ENCODE assay signal across 26 cellular contexts in genomic region chr18:31451625-31452024, GRCh38. TPM values are rescaled to one million over a fixed set of nuclear protein-coding genes. Genes with fewer than 3 reads are reported as not detected.
A peak's percentile ranks its signal among the peaks of the same experiment; 100 is the strongest.
DNase-seq lines count a peak whose midpoint lies in the region; ATAC-seq, FAIRE-seq and TF ChIP-seq lines count a peak whose summit lies in the region.
"Had no signal": no experiment of that assay in that cellular context is flagged by ENCODE, and none has a peak within 500 bp of the region (broad histone marks: within the 10 kb centered on the region; RNA-seq: fewer than 3 reads in every experiment).

No MANE protein-coding gene starts in this region.

- H3K4me1 ChIP-seq in HCT116 (ENCODE audit: control insufficient read depth in 1 of 2, insufficient read depth in 2 of 2, low read length in 2 of 2), result peaks cover 12 to 25% of the 10 kb centered on the region in 2 experiments
- peaks cover 41% of the 10 kb centered on the region for H3K4me1 ChIP-seq in mammary epithelial cell (ENCODE audit: insufficient read depth, low read length)
- H3K4me1 ChIP-seq in esophagus squamous epithelium, result peaks cover 0 to 51% (median 0%) of the 10 kb centered on the region in 3 donors
- no peaks in the 10 kb centered on the region for H3K4me1 ChIP-seq in small intestine (ENCODE audit: control insufficient read depth in 2 of 2, insufficient read depth in 1 of 2, low read depth in 1 of 2, low read length in 1 of 2)

- no peaks in the 10 kb centered on the region for H3K9me3 ChIP-seq in HCT116 (ENCODE audit: control insufficient read depth in 1 of 2, insufficient read depth in 1 of 2, low read depth in 1 of 2, low read length in 2 of 2)
- H3K9me3 ChIP-seq in mammary epithelial cell (replicated peaks; ENCODE audit: insufficient read depth, low read length), result no peaks in the 10 kb centered on the region
- no peaks in the 10 kb centered on the region for H3K9me3 ChIP-seq in esophagus squamous epithelium
- no peaks in the 10 kb centered on the region for H3K9me3 ChIP-seq in small intestine (ENCODE audit: control insufficient read depth, low read depth)
- H3K9me3 ChIP-seq in MG63, result no peaks in the 10 kb centered on the region

- CTCF ChIA-PET in HCT116 (lab: Charles Lee), result no interaction called here
- CTCF ChIA-PET in mammary epithelial cell (lab: Charles Lee; ENCODE audit: low non-redundant PET), result no interaction called here

- H3K27ac ChIP-seq in HCT116 (ENCODE audit: low read depth, low read length) (no peak overlapping the region), mammary epithelial cell (ENCODE audit: insufficient read depth, low read depth, low read length) (peak overlapping the region; percentile 99), esophagus squamous epithelium (peak overlapping the region; percentile 75 to 92 (median 90)), small intestine (ENCODE audit: low read depth in 1 of 2, low read length in 1 of 2) (no peak overlapping the region)
- H3K27ac ChIP-seq: HL-60 had no signal

- H3K79me2 ChIP-seq in HCT116 (ENCODE audit: insufficient read depth, low read length) (no peaks in the 10 kb centered on the region), mammary epithelial cell (ENCODE audit: insufficient read depth, low read length) (peaks cover 72% of the 10 kb centered on the region)

- RAD21 ChIA-PET in HCT116 (lab: Charles Lee; ENCODE audit: low non-redundant PET in 1 of 2, low total read pairs in 2 of 2, uncharacterized antibody in 2 of 2, unreplicated experiment in 2 of 2), result no interaction called here

- no peak overlapping the region for H3K4me2 ChIP-seq in HCT116 (ENCODE audit: low read length)
- peak overlapping the region; percentile 77 for H3K4me2 ChIP-seq in mammary epithelial cell (ENCODE audit: insufficient read depth, low read depth, low read length)
- H3K4me2 ChIP-seq: GM23338 had no signal

- H4K20me1 ChIP-seq in HCT116 (ENCODE audit: insufficient read depth) (no peaks in the 10 kb centered on the region), mammary epithelial cell (ENCODE audit: insufficient read depth, low read length) (no peaks in the 10 kb centered on the region)

- H2AFZ ChIP-seq in HCT116 (ENCODE audit: low read depth, low read length, poor library complexity, severe bottlenecking), result peak overlapping the region; percentile 59
- H2AFZ ChIP-seq in mammary epithelial cell (ENCODE audit: low read depth, low read length), result no peak overlapping the region
- H2AFZ ChIP-seq: GM23338 had no signal

- H3K9ac ChIP-seq in HCT116 (ENCODE audit: low read length) (no peak overlapping the region), mammary epithelial cell (ENCODE audit: insufficient read depth, low read length) (peak overlapping the region; percentile 55)

- DNase-seq in HCT116 (ENCODE audit: low read depth, low spot score) (no peak), mammary epithelial cell (peak; percentile 83), esophagus squamous epithelium (lab: John Stamatoyannopoulos, UW) (no peak), small intestine (peak; percentile 62), NCI-H2081 treated with DMSO at 0.1 percent for 48 hours (lab: John Stamatoyannopoulos, UW) (no peak), HK-2 (ENCODE audit: unreplicated experiment) (no peak), NCI-H146 (lab: John Stamatoyannopoulos, UW) (no peak), MG63 (no peak)
- DNase-seq: 8988T, ACHN, H9, HFFc6, NCI-H1105 treated with DMSO at 0.1 percent for 48 hours, NCI-H2029, NCI-H2227 treated with DMSO at 0.1 percent for 48 hours, NCI-H526 treated with DMSO at 0.1 percent for 48 hours, RPMI8226, SHP77 had no signal

- BruUV-seq in HCT116 (replicated peaks; lab: Mats Ljungman, UMichigan) (no TSS peak), mammary epithelial cell (replicated peaks; lab: Mats Ljungman, UMichigan) (no TSS peak)

- H3K36me3 ChIP-seq in HCT116 (ENCODE audit: control insufficient read depth in 1 of 2, insufficient read depth in 2 of 2, low read length in 2 of 2), result no peaks in the 10 kb centered on the region
- H3K36me3 ChIP-seq in mammary epithelial cell (ENCODE audit: insufficient read depth, low read length), result peaks cover 1% of the 10 kb centered on the region
- peaks cover 0 to 5% (median 0%) of the 10 kb centered on the region in 3 donors for H3K36me3 ChIP-seq in esophagus squamous epithelium
- no peaks in the 10 kb centered on the region for H3K36me3 ChIP-seq in small intestine (ENCODE audit: control insufficient read depth in 2 of 2, insufficient read depth in 2 of 2, low read length in 2 of 2)
- no peaks in the 10 kb centered on the region for H3K36me3 ChIP-seq in MG63

- in situ Hi-C loops in mammary epithelial cell (cut with MboI; ENCODE audit: low sequenced_read_pairs in 2 of 2), result no loop called here

- POLR2A ChIA-PET in HCT116 (lab: Charles Lee), result no interaction called here

- TF ChIP-seq RAD21 in HCT116 (IDR thresholded peaks at IDR 0.05; ENCODE audit: low read depth), result no peak

- no peak for ATAC-seq in HCT116
- ATAC-seq: GM23338 had no signal

- H3K4me3 ChIP-seq in HCT116 (replicated peaks in 1 of 2; ENCODE audit: low read depth in 1 of 2, low read length in 2 of 2) (no peak overlapping the region), mammary epithelial cell (replicated peaks in 1 of 3; ENCODE audit: insufficient read depth in 1 of 3, low read depth in 2 of 3, low read length in 3 of 3) (peak overlapping the region; percentile 66 to 100 (median 89)), esophagus squamous epithelium (peak overlapping the region; percentile 49 to 64 (median 54)), small intestine (ENCODE audit: low read depth in 1 of 2, low read length in 2 of 2) (no peak overlapping the region), MG63 (no peak overlapping the region)
- H3K4me3 ChIP-seq: GM23338 had no signal

- no peak for TF ChIP-seq POLR2A in HCT116 (IDR thresholded peaks at IDR 0.05; ENCODE audit: borderline replicate concordance, extremely low read depth, insufficient read depth, insufficient read length)
- TF ChIP-seq POLR2A in esophagus squamous epithelium (IDR thresholded peaks at IDR 0.05), result peak in 2 of 4 donors; percentile 22 to 37

- no peaks in the 10 kb centered on the region for H3K9me2 ChIP-seq in HCT116 (ENCODE audit: insufficient read depth)

- H3K27me3 ChIP-seq in HCT116 (ENCODE audit: insufficient read depth, low read length) (no peaks in the 10 kb centered on the region), mammary epithelial cell (ENCODE audit: insufficient read depth, low read length) (no peaks in the 10 kb centered on the region), esophagus squamous epithelium (no peaks in the 10 kb centered on the region), small intestine (ENCODE audit: control insufficient read depth in 2 of 2, insufficient read depth in 2 of 2, low read length in 2 of 2) (no peaks in the 10 kb centered on the region), MG63 (no peaks in the 10 kb centered on the region)

- FAIRE-seq in small intestine (lab: Jason Lieb, UNC), result no peak
- FAIRE-seq: D721Med, G401.6 had no signal

- 0% methylated on average over 1 of the region's 1 CpG for WGBS in mammary epithelial cell (ENCODE audit: low coverage, missing lambda C conversion rate)
- WGBS in esophagus squamous epithelium, 2 donors, result 45 to 75% methylated on average over 1 of the region's 1 CpG
- WGBS in small intestine, 3 donors, result 24 to 84% (median 78%) methylated on average over 1 of the region's 1 CpG

- dilution Hi-C loops in mammary epithelial cell (cut with HindIII; ENCODE audit: low sequenced_read_pairs), result no loop called here

- no peak for TF ChIP-seq CTCF in HCT116 (IDR thresholded peaks at IDR 0.05 in 2 of 3, conservative IDR thresholded peaks at IDR 0.05 in 1 of 3; ENCODE audit: borderline replicate concordance in 1 of 3, insufficient read depth in 1 of 3, low read depth in 2 of 3, low read length in 2 of 3)
- no peak for TF ChIP-seq CTCF in mammary epithelial cell (conservative IDR thresholded peaks at IDR 0.05 in 1 of 2, IDR thresholded peaks at IDR 0.05 in 1 of 2; ENCODE audit: extremely low read depth in 1 of 2, insufficient read depth in 1 of 2, low read depth in 1 of 2, low read length in 2 of 2)
- TF ChIP-seq CTCF in esophagus squamous epithelium (IDR thresholded peaks at IDR 0.05), result no peak

- intact Hi-C loops in HCT116 (cut with micrococcal nuclease), result no loop called here
- intact Hi-C loops in mammary epithelial cell (cut with micrococcal nuclease), result loop anchor here (2.0 kb wide), 2 partner anchors 27 to 409 kb away; partner anchors contain the start of gene DSC3
- intact Hi-C loops in esophagus squamous epithelium (cut with DNase I), result no loop called here

TF ChIP-seq in HCT116, 20 proteins besides CTCF, POLR2A, EP300 and RAD21 (continues in another document):
- no peak for TF ChIP-seq CEBPB (IDR thresholded peaks at IDR 0.05; ENCODE audit: low read depth)

RNA-seq across cellular contexts. Expression of gene DSG3, which starts 4.1 kb away (rescaled TPM):
- total RNA-seq in HCT116 (2021; ENCODE audit: unreplicated experiment), result 0.05 TPM
- polyA plus RNA-seq in HCT116 (2012), result not detected in 2 replicates
- total RNA-seq in mammary epithelial cell, result 100 to 1,000 TPM; 183 to 383 TPM
- 130 TPM for polyA plus RNA-seq in mammary epithelial cell
- polyA minus RNA-seq in mammary epithelial cell, result 139 TPM
- total RNA-seq in esophagus squamous epithelium, result 100 to 1,000 TPM; 513 to 856 (median 737) TPM
- polyA plus RNA-seq in small intestine, result 1 to 10 TPM in 1 of 3 donors, under 1 TPM in 2; 0.27 to 2.5 (median 0.67) TPM
- total RNA-seq in MG63 (2014; rRNA removed; shearing (Covaris generic); ENCODE audit: low replicate concordance), result not detected in 2 replicates
- total RNA-seq: Daoy, HFFc6, M059J, NCI-H460 had no signal
- polyA plus RNA-seq: BJ had no signal

RNA-seq across cellular contexts. Expression of gene DSG2, which starts 46.4 kb away (rescaled TPM):
- total RNA-seq in HCT116 (2021; ENCODE audit: unreplicated experiment) (123 TPM), mammary epithelial cell (100 to 1,000 TPM; 110 to 150 TPM), esophagus squamous epithelium (10 to 100 TPM in 1 of 4 donors, 1 to 10 TPM in 3; 7.3 to 18.8 (median 9.7) TPM)
- 69.2 and 81.4 TPM in 2 replicates for polyA plus RNA-seq in HCT116 (2012)
- polyA plus RNA-seq in mammary epithelial cell (107 TPM), small intestine (10 to 100 TPM; 28.6 to 66.9 (median 28.9) TPM)
- polyA minus RNA-seq in mammary epithelial cell, result 125 TPM
- total RNA-seq in MG63 (2014; rRNA removed; shearing (Covaris generic); ENCODE audit: low replicate concordance), result 8.8 and 12.7 TPM in 2 replicates
- total RNA-seq: HFFc6 had no signal

Comparison
In these comparisons a context has a peak if more than half of its experiments do, and no peak if none do; other contexts are left out.
1. DNase-seq: peak in mammary epithelial cell (single experiment) and small intestine (single experiment); none in HCT116 (single experiment), esophagus squamous epithelium (single experiment), NCI-H2081 treated with DMSO at 0.1 percent for 48 hours (single experiment), HK-2 (single experiment), NCI-H146 (single experiment) and MG63 (single experiment).
2. H3K27ac ChIP-seq: peak in mammary epithelial cell (single experiment) and esophagus squamous epithelium (4 of 4); none in HCT116 (single experiment) and small intestine (0 of 2).
3. H3K4me3 ChIP-seq: peak in mammary epithelial cell (3 of 3) and esophagus squamous epithelium (4 of 4); none in HCT116 (0 of 2), small intestine (0 of 2) and MG63 (single experiment).
4. RNA of gene DSG3, which starts 4.1 kb away (total RNA-seq): 513 to 856 TPM in esophagus squamous epithelium and 183 to 383 TPM in mammary epithelial cell; 0.05 TPM in HCT116 (single experiment) and not detected in MG63; every median in the first group is over 100 times any median in the second.